Comparison of ENCODE assay signal across 1 cellular context in genomic region chr5:139482050-139482889, GRCh38.
TF ChIP-seq lines count a peak whose summit lies in the region.

Gene STING1 (minus strand): TSS chr5:139482758. CDS start chr5:139481704, 1,054 bp downstream.

TF ChIP-seq in HCT116, 20 proteins besides CTCF, POLR2A, EP300 and RAD21 (continued from another document):
- TF ChIP-seq EGR1 (IDR thresholded peaks at IDR 0.05; ENCODE audit: low read depth): no peak
